11 cellular contexts compared by ENCODE assay signal in genomic region chr19:42130254-42130573, GRCh38. TPM values are rescaled to one million over a fixed set of nuclear protein-coding genes. Genes with fewer than 3 reads are reported as not detected.
DNase-seq lines count a peak whose midpoint lies in the region; ATAC-seq, FAIRE-seq and TF ChIP-seq lines count a peak whose summit lies in the region.
"Had no signal": no experiment of that assay in that cellular context is flagged by ENCODE, and none has a peak within 500 bp of the region (broad histone marks: within the 10 kb centered on the region; RNA-seq: fewer than 3 reads in every experiment).

No MANE protein-coding gene starts in this region.

- peaks cover 66% of the 10 kb centered on the region for H3K4me1 ChIP-seq in CD8-positive, alpha-beta T cell (ENCODE audit: insufficient read depth, low read length)
- H3K4me1 ChIP-seq in astrocyte (ENCODE audit: insufficient read depth, low read length), result peaks cover 22% of the 10 kb centered on the region
- H3K4me1 ChIP-seq in naive thymus-derived CD4-positive, alpha-beta T cell (ENCODE audit: control insufficient read depth in 2 of 2, insufficient read depth in 2 of 2, low read length in 2 of 2), result peaks cover 23 to 28% of the 10 kb centered on the region in 2 donors

- CTCF ChIA-PET in CD8-positive, alpha-beta T cell (lab: Charles Lee), result no interaction called here
- CTCF ChIA-PET in naive thymus-derived CD4-positive, alpha-beta T cell (lab: Charles Lee), result no interaction called here

- no peaks in the 10 kb centered on the region for H3K27me3 ChIP-seq in CD8-positive, alpha-beta T cell (ENCODE audit: insufficient read depth, low read length)
- no peaks in the 10 kb centered on the region for H3K27me3 ChIP-seq in astrocyte (ENCODE audit: insufficient read depth, low read length)
- H3K27me3 ChIP-seq in naive thymus-derived CD4-positive, alpha-beta T cell (ENCODE audit: control insufficient read depth in 2 of 2, insufficient read depth in 2 of 2, low read length in 2 of 2), result no peaks in the 10 kb centered on the region

- no peaks in the 10 kb centered on the region for H3K9me3 ChIP-seq in CD8-positive, alpha-beta T cell (ENCODE audit: low read length)
- H3K9me3 ChIP-seq in astrocyte (ENCODE audit: insufficient read depth, low read depth, low read length), result no peaks in the 10 kb centered on the region
- H3K9me3 ChIP-seq in naive thymus-derived CD4-positive, alpha-beta T cell (ENCODE audit: control insufficient read depth in 2 of 3, low read length in 3 of 3), result no peaks in the 10 kb centered on the region
- H3K9me3 ChIP-seq: psoas muscle, suprapubic skin had no signal

- no peak overlapping the region for H3K27ac ChIP-seq in CD8-positive, alpha-beta T cell (ENCODE audit: low read depth, low read length)
- no peak overlapping the region for H3K27ac ChIP-seq in astrocyte (ENCODE audit: low read depth, low read length)
- peak overlapping the region; percentile 22 for H3K27ac ChIP-seq in naive thymus-derived CD4-positive, alpha-beta T cell (ENCODE audit: low read depth, low read length)
- H3K27ac ChIP-seq: psoas muscle, suprapubic skin had no signal

- TF ChIP-seq CTCF in CD8-positive, alpha-beta T cell (IDR thresholded peaks at IDR 0.05), result no peak
- no peak for TF ChIP-seq CTCF in astrocyte (IDR thresholded peaks at IDR 0.05; ENCODE audit: insufficient read depth, low read depth, low read length)

- no peaks in the 10 kb centered on the region for H4K20me1 ChIP-seq in astrocyte (ENCODE audit: insufficient read depth, low read length)

- peak overlapping the region; percentile 49 for H3K27ac Mint-ChIP-seq in CD8-positive, alpha-beta T cell
- no peak overlapping the region for H3K27ac Mint-ChIP-seq in astrocyte (ENCODE audit: unreplicated experiment)
- H3K27ac Mint-ChIP-seq in naive thymus-derived CD4-positive, alpha-beta T cell, result peak overlapping the region; percentile 31 to 77 (median 66)

- H3K9me3 Mint-ChIP-seq in CD8-positive, alpha-beta T cell, result no peaks in the 10 kb centered on the region
- peaks cover 1% of the 10 kb centered on the region for H3K9me3 Mint-ChIP-seq in astrocyte (ENCODE audit: unreplicated experiment)
- H3K9me3 Mint-ChIP-seq in naive thymus-derived CD4-positive, alpha-beta T cell, result peaks cover 0 to 2% (median 0%) of the 10 kb centered on the region in 11 donors

- H3K4me1 Mint-ChIP-seq in CD8-positive, alpha-beta T cell (ENCODE audit: low read depth), result peaks cover 69% of the 10 kb centered on the region
- H3K4me1 Mint-ChIP-seq in astrocyte (ENCODE audit: low read depth, unreplicated experiment), result peaks cover 15% of the 10 kb centered on the region
- peaks cover 56 to 83% (median 73%) of the 10 kb centered on the region in 7 donors for H3K4me1 Mint-ChIP-seq in naive thymus-derived CD4-positive, alpha-beta T cell

- no peak overlapping the region for H2AFZ ChIP-seq in astrocyte (ENCODE audit: low read depth, low read length)

- H3K4me3 Mint-ChIP-seq in CD8-positive, alpha-beta T cell, result peak overlapping the region; percentile 59
- H3K4me3 Mint-ChIP-seq in astrocyte (ENCODE audit: unreplicated experiment), result no peak overlapping the region
- peak overlapping the region; percentile 42 to 95 (median 67) for H3K4me3 Mint-ChIP-seq in naive thymus-derived CD4-positive, alpha-beta T cell

- POLR2A ChIA-PET in CD8-positive, alpha-beta T cell (lab: Charles Lee), result no interaction called here
- POLR2A ChIA-PET in naive thymus-derived CD4-positive, alpha-beta T cell (lab: Charles Lee), result interaction anchor here (1.0 to 1.2 kb wide), 2 partner anchors 16 to 54 kb away, joined by 3 read pairs; partner anchors contain the start of gene ZNF574

- H3K27me3 Mint-ChIP-seq in CD8-positive, alpha-beta T cell (ENCODE audit: low read depth), result no peaks in the 10 kb centered on the region
- H3K27me3 Mint-ChIP-seq in astrocyte (ENCODE audit: low read depth, unreplicated experiment), result peaks cover 10% of the 10 kb centered on the region
- H3K27me3 Mint-ChIP-seq in naive thymus-derived CD4-positive, alpha-beta T cell, result no peaks in the 10 kb centered on the region

- intact Hi-C loops in CD8-positive, alpha-beta T cell (cut with DNase I, micrococcal nuclease), result loop anchor here in 1 of 2 experiments (5.0 kb wide), 1 partner anchor 292 kb away; no protein-coding TSS in a partner anchor
- intact Hi-C loops in naive thymus-derived CD4-positive, alpha-beta T cell (cut with micrococcal nuclease), result no loop called here

- peak overlapping the region; percentile 18 for H3K4me2 ChIP-seq in astrocyte (ENCODE audit: low read length)

- DNase-seq in CD8-positive, alpha-beta T cell, result no peak
- no peak for DNase-seq in astrocyte (ENCODE audit: low read depth)
- no peak for DNase-seq in naive thymus-derived CD4-positive, alpha-beta T cell
- DNase-seq in central memory CD4-positive, alpha-beta T cell, result no peak
- DNase-seq in NCI-H748 (lab: John Stamatoyannopoulos, UW; ENCODE audit: unreplicated experiment), result no peak
- no peak for DNase-seq in kidney tubule cell (ENCODE audit: low spot score)
- DNase-seq: mesendoderm had no signal

- no peak for FAIRE-seq in astrocyte (lab: Jason Lieb, UNC)

- no peaks in the 10 kb centered on the region for H3K36me3 ChIP-seq in CD8-positive, alpha-beta T cell (ENCODE audit: insufficient read depth, low read length)
- no peaks in the 10 kb centered on the region for H3K36me3 ChIP-seq in astrocyte (ENCODE audit: insufficient read depth, low read length)
- no peaks in the 10 kb centered on the region for H3K36me3 ChIP-seq in naive thymus-derived CD4-positive, alpha-beta T cell (ENCODE audit: control insufficient read depth in 2 of 3, insufficient read depth in 3 of 3, low read length in 3 of 3)
- H3K36me3 ChIP-seq: suprapubic skin had no signal

- no peaks in the 10 kb centered on the region for H3K79me2 ChIP-seq in astrocyte (ENCODE audit: insufficient read depth, low read length)

- ATAC-seq in CD8-positive, alpha-beta T cell, result no peak
- ATAC-seq in HG03565 (IDR thresholded peaks at IDR 0.05; ENCODE audit: unreplicated experiment), result peak; percentile 1
- no peak for ATAC-seq in naive thymus-derived CD4-positive, alpha-beta T cell
- no peak for ATAC-seq in GM18519 (IDR thresholded peaks at IDR 0.05; ENCODE audit: low FRiP score, unreplicated experiment)
- ATAC-seq: psoas muscle had no signal

- H3K4me3 ChIP-seq in CD8-positive, alpha-beta T cell (ENCODE audit: low read depth, low read length), result no peak overlapping the region
- H3K4me3 ChIP-seq in astrocyte (ENCODE audit: insufficient read depth, low read depth, low read length), result no peak overlapping the region
- H3K4me3 ChIP-seq in naive thymus-derived CD4-positive, alpha-beta T cell (ENCODE audit: low read length), result peak overlapping the region; percentile 1
- H3K4me3 ChIP-seq: psoas muscle, suprapubic skin had no signal

- no peak overlapping the region for H3K9ac ChIP-seq in astrocyte (ENCODE audit: low read length)

- H3K36me3 Mint-ChIP-seq in CD8-positive, alpha-beta T cell, result peaks cover 13% of the 10 kb centered on the region
- H3K36me3 Mint-ChIP-seq in astrocyte (ENCODE audit: low read depth, unreplicated experiment), result peaks cover 2% of the 10 kb centered on the region
- peaks cover 0 to 15% (median 0%) of the 10 kb centered on the region in 5 donors for H3K36me3 Mint-ChIP-seq in naive thymus-derived CD4-positive, alpha-beta T cell

RNA-seq across cellular contexts. Expression of gene POU2F2, which starts 2.0 kb away (rescaled TPM):
- total RNA-seq in CD8-positive, alpha-beta T cell, result 10 to 100 TPM; 14.6 to 17.0 TPM
- total RNA-seq in astrocyte, result 7.7 and 8.3 TPM in 2 replicates
- total RNA-seq in naive thymus-derived CD4-positive, alpha-beta T cell, result 10 to 100 TPM; 31.5 to 91.3 (median 73.4) TPM
- 1 to 10 TPM; 2.2 to 7.6 TPM for polyA plus RNA-seq in naive thymus-derived CD4-positive, alpha-beta T cell

RNA-seq across cellular contexts. Expression of gene ZNF574, which starts 54.2 kb away (rescaled TPM):
- 10 to 100 TPM; 25.0 to 26.2 TPM for total RNA-seq in CD8-positive, alpha-beta T cell
- 20.0 and 20.2 TPM in 2 replicates for total RNA-seq in astrocyte
- total RNA-seq in naive thymus-derived CD4-positive, alpha-beta T cell, result 10 to 100 TPM; 17.6 to 26.7 (median 20.9) TPM
- 10 to 100 TPM; 11.2 to 32.8 TPM for polyA plus RNA-seq in naive thymus-derived CD4-positive, alpha-beta T cell
